In the genomic region with DNA sequence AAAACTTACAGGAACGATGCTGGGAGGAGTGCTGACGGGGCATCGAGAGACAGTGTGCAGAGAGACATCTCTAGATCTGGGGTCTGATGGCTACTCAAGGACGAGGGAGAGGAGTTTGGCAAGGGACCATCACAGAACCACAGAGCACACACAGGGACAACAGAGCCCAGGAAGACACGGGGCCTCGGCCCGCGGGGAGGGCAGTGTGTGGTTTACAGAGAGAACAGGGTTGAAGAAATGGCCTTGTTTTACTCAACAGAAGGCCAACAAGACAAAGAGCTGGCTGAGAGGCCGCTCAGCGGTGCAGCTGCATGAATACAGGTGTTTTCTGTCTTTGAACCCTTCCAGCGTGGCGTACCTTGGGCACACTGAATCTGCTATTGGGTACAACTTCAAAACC, we compare ENCODE assay signal across 18 cellular contexts.
"Had no signal": no experiment of that assay in that cellular context is flagged by ENCODE, and none has a peak within 500 bp of the region (broad histone marks: within the 10 kb centered on the region; RNA-seq: fewer than 3 reads in every experiment).

No MANE protein-coding gene starts in this region.

- H3K36me3 ChIP-seq: ovary had no signal

- DNase-seq: activated CD4-positive, alpha-beta T cell treated with anti-CD3 and anti-CD28 coated beads for 1 hour; activated CD4-positive, alpha-beta T cell treated with anti-CD3 and anti-CD28 coated beads, Interleukin-2, amount 50 U/mL, for 4 hours; activated naive CD4-positive, alpha-beta T cell treated with anti-CD3 and anti-CD28 coated beads for 36 hours; activated T-cell treated with anti-CD3 and anti-CD28 coated beads for 4 hours; islet precursor cell; ovary; right lobe of liver; stimulated activated CD4-positive, alpha-beta T cell treated with anti-CD3 and anti-CD28 coated beads, Interleukin-4, amount 100 ng/mL, for 4 hours; stimulated activated CD8-positive, alpha-beta memory T cell treated with anti-CD3 and anti-CD28 coated beads, Interleukin-4, amount 100 ng/mL, for 48 hours; stomach; T-helper 9 cell; tibial artery had no signal

- H3K27ac ChIP-seq: ovary, right lobe of liver, stomach, tibial artery, vagina had no signal

- H3K4me1 ChIP-seq: right lobe of liver, tibial artery, vagina had no signal

- H3K4me3 ChIP-seq: ovary, right lobe of liver, smooth muscle cell, stomach, tibial artery, vagina had no signal

- H3K27me3 ChIP-seq: ovary, right lobe of liver, stomach, tibial artery, vagina had no signal

- H3K4me3 Mint-ChIP-seq: activated naive CD4-positive, alpha-beta T cell treated with anti-CD3 and anti-CD28 coated beads for 36 hours; neural crest cell had no signal

- ATAC-seq: esophagus mucosa, right lobe of liver had no signal

- FAIRE-seq: endometrium had no signal

- H3K9me3 ChIP-seq: ovary, right lobe of liver, stomach, tibial artery, vagina had no signal

- H3K27ac Mint-ChIP-seq: activated naive CD4-positive, alpha-beta T cell treated with anti-CD3 and anti-CD28 coated beads for 36 hours; activated T-helper 2 cell treated with anti-CD3 and anti-CD28 coated beads, Interferon-gamma antibody, Interleukin-2, Interleukin-4, amounts not matched to agents 10 μg/mL and 5 μg/mL and 100 μg/mL, durations not matched to agents 14 hours and 24 hours and 36 hours had no signal

- H3K9me3 Mint-ChIP-seq: activated naive CD4-positive, alpha-beta T cell treated with anti-CD3 and anti-CD28 coated beads for 36 hours; activated T-helper 2 cell treated with anti-CD3 and anti-CD28 coated beads, Interferon-gamma antibody, Interleukin-2, Interleukin-4, amounts not matched to agents 10 μg/mL and 5 μg/mL and 100 μg/mL, durations not matched to agents 14 hours and 24 hours and 36 hours; neural crest cell had no signal
